In genomic region chr2:225009768-225010167, GRCh38 we compare ENCODE assay signal across 10 cellular contexts. TPM values are rescaled to one million over a fixed set of nuclear protein-coding genes. Genes with fewer than 3 reads are reported as not detected.
DNase-seq lines count a peak whose midpoint lies in the region; ATAC-seq and TF ChIP-seq lines count a peak whose summit lies in the region.
"Had no signal": no experiment of that assay in that cellular context is flagged by ENCODE, and none has a peak within 500 bp of the region (broad histone marks: within the 10 kb centered on the region; RNA-seq: fewer than 3 reads in every experiment).

No MANE protein-coding gene starts in this region.

- no peak overlapping the region for H2AFZ ChIP-seq in SK-N-SH (ENCODE audit: low read depth)

- no peaks in the 10 kb centered on the region for H3K27me3 Mint-ChIP-seq in activated T-cell treated with anti-CD3 and anti-CD28 coated beads, Interleukin-2, amount 50 U/mL, for 72 hours (ENCODE audit: low read depth)
- H3K27me3 Mint-ChIP-seq in immature natural killer cell (ENCODE audit: low read depth in 3 of 3) (no peaks in the 10 kb centered on the region), glutamatergic neuron (ENCODE audit: unreplicated experiment) (no peaks in the 10 kb centered on the region)
- no peaks in the 10 kb centered on the region for H3K27me3 Mint-ChIP-seq in stimulated activated naive B cell treated with anti-CD40 and anti-IgM and Interleukin-4, amounts not matched to agents 10 μg/mL and 1 μg/mL and 100 μg/mL, for 72 hours

- peaks cover 0 to 16% of the 10 kb centered on the region in 2 experiments for H3K4me1 ChIP-seq in SK-N-SH (ENCODE audit: control insufficient read depth in 1 of 2, insufficient read depth in 2 of 2, low read depth in 1 of 2, low read length in 1 of 2)
- H3K4me1 ChIP-seq: Peyer's patch had no signal

- POLR2A ChIA-PET in SK-N-SH (lab: Yijun Ruan, JAX): no interaction called here

- no peak for DNase-seq in activated T-cell treated with anti-CD3 and anti-CD28 coated beads, Interleukin-2, amount 50 U/mL, for 72 hours
- DNase-seq in activated T-cell treated with anti-CD3 and anti-CD28 coated beads for 4 hours: no peak
- no peak for DNase-seq in SK-N-SH
- no peak for DNase-seq in immature natural killer cell
- DNase-seq in stimulated activated naive B cell treated with anti-CD40 and anti-IgM and Interleukin-4, amounts not matched to agents 10 μg/mL and 1 μg/mL and 100 μg/mL, for 72 hours: no peak
- no peak for DNase-seq in glutamatergic neuron
- no peak for DNase-seq in SHP77 treated with DMSO at 0.1 percent for 48 hours (lab: John Stamatoyannopoulos, UW)
- no peak for DNase-seq in NCI-H446 (lab: John Stamatoyannopoulos, UW)
- DNase-seq: Peyer's patch, trophoblast cell had no signal

- peak overlapping the region; percentile 52 for H3K27ac Mint-ChIP-seq in activated T-cell treated with anti-CD3 and anti-CD28 coated beads, Interleukin-2, amount 50 U/mL, for 72 hours
- H3K27ac Mint-ChIP-seq in immature natural killer cell (peak overlapping the region; percentile 49 to 82 (median 72)), glutamatergic neuron (ENCODE audit: unreplicated experiment) (no peak overlapping the region)
- H3K27ac Mint-ChIP-seq in stimulated activated naive B cell treated with anti-CD40 and anti-IgM and Interleukin-4, amounts not matched to agents 10 μg/mL and 1 μg/mL and 100 μg/mL, for 72 hours: peak overlapping the region; percentile 90

- peaks cover 2 to 10% of the 10 kb centered on the region in 2 donors for H3K36me3 Mint-ChIP-seq in activated T-cell treated with anti-CD3 and anti-CD28 coated beads, Interleukin-2, amount 50 U/mL, for 72 hours (ENCODE audit: insufficient read depth in 2 of 2)
- H3K36me3 Mint-ChIP-seq in immature natural killer cell: no peaks in the 10 kb centered on the region
- H3K36me3 Mint-ChIP-seq in stimulated activated naive B cell treated with anti-CD40 and anti-IgM and Interleukin-4, amounts not matched to agents 10 μg/mL and 1 μg/mL and 100 μg/mL, for 72 hours: peaks cover 38 to 60% of the 10 kb centered on the region in 2 donors
- no peaks in the 10 kb centered on the region for H3K36me3 Mint-ChIP-seq in glutamatergic neuron (ENCODE audit: unreplicated experiment)

- no peaks in the 10 kb centered on the region for H3K9me3 Mint-ChIP-seq in activated T-cell treated with anti-CD3 and anti-CD28 coated beads, Interleukin-2, amount 50 U/mL, for 72 hours
- H3K9me3 Mint-ChIP-seq in immature natural killer cell (no peaks in the 10 kb centered on the region), glutamatergic neuron (ENCODE audit: unreplicated experiment) (no peaks in the 10 kb centered on the region)
- peaks cover 0 to 3% of the 10 kb centered on the region in 2 donors for H3K9me3 Mint-ChIP-seq in stimulated activated naive B cell treated with anti-CD40 and anti-IgM and Interleukin-4, amounts not matched to agents 10 μg/mL and 1 μg/mL and 100 μg/mL, for 72 hours

- peaks cover 0 to 3% of the 10 kb centered on the region in 2 experiments for H3K36me3 ChIP-seq in SK-N-SH (replicated peaks in 1 of 2; ENCODE audit: control insufficient read depth in 1 of 2, insufficient read depth in 2 of 2, low read length in 1 of 2)
- H3K36me3 ChIP-seq: Peyer's patch had no signal

- no peaks in the 10 kb centered on the region for H3K9me3 ChIP-seq in SK-N-SH
- H3K9me3 ChIP-seq: Peyer's patch had no signal

- no peak overlapping the region for H3K4me3 ChIP-seq in SK-N-SH (ENCODE audit: low read depth in 2 of 2, low read length in 1 of 2)
- H3K4me3 ChIP-seq: Peyer's patch had no signal

- WGBS in SK-N-SH (ENCODE audit: low lambda C conversion rate): 84% methylated on average over 2 of the region's 2 CpGs

- TF ChIP-seq EP300 in SK-N-SH (IDR thresholded peaks at IDR 0.05; ENCODE audit: borderline replicate concordance in 1 of 2, low read depth in 1 of 2, low read length in 1 of 2): no peak

- H3K27me3 ChIP-seq in SK-N-SH (ENCODE audit: insufficient read depth): no peaks in the 10 kb centered on the region
- H3K27me3 ChIP-seq: Peyer's patch had no signal

- H3K4me1 Mint-ChIP-seq in activated T-cell treated with anti-CD3 and anti-CD28 coated beads, Interleukin-2, amount 50 U/mL, for 72 hours (ENCODE audit: low read depth): peaks cover 98% of the 10 kb centered on the region
- peaks cover 70 to 98% of the 10 kb centered on the region in 2 donors for H3K4me1 Mint-ChIP-seq in immature natural killer cell
- H3K4me1 Mint-ChIP-seq in stimulated activated naive B cell treated with anti-CD40 and anti-IgM and Interleukin-4, amounts not matched to agents 10 μg/mL and 1 μg/mL and 100 μg/mL, for 72 hours: peaks cover 53 to 82% of the 10 kb centered on the region in 2 donors
- H3K4me1 Mint-ChIP-seq in glutamatergic neuron (ENCODE audit: low read depth, unreplicated experiment): peaks cover 4% of the 10 kb centered on the region

- peaks cover 34% of the 10 kb centered on the region for H3F3A ChIP-seq in SK-N-SH (replicated peaks; ENCODE audit: insufficient read depth)

- ATAC-seq in activated T-cell treated with anti-CD3 and anti-CD28 coated beads, Interleukin-2, amount 50 U/mL, for 72 hours (replicated peaks in 1 of 2): no peak
- ATAC-seq in stimulated activated naive B cell treated with anti-CD40 and anti-IgM and Interleukin-4, amounts not matched to agents 10 μg/mL and 1 μg/mL and 100 μg/mL, for 72 hours (replicated peaks): no peak

- H4K20me1 ChIP-seq in SK-N-SH (ENCODE audit: insufficient read depth): no peaks in the 10 kb centered on the region

- TF ChIP-seq RAD21 in SK-N-SH (IDR thresholded peaks at IDR 0.05; ENCODE audit: low read length): no peak

- H3K9ac ChIP-seq in SK-N-SH: peak overlapping the region; percentile 15; the same call in 1 of the 2 replicates

- no peak for TF ChIP-seq CTCF in SK-N-SH (IDR thresholded peaks at IDR 0.05)
- no peak for TF ChIP-seq CTCF in glutamatergic neuron (IDR thresholded peaks at IDR 0.05; ENCODE audit: partially characterized antibody, unreplicated experiment)

- H3K27ac ChIP-seq in SK-N-SH (ENCODE audit: low read depth in 2 of 2, low read length in 1 of 2): peak overlapping the region in 1 of 2 experiments; percentile 95; a peak in 2 of 4 replicates
- H3K27ac ChIP-seq: Peyer's patch had no signal

- H3K9me2 ChIP-seq in SK-N-SH: no peaks in the 10 kb centered on the region

- peak overlapping the region; percentile 20 to 66 for H3K4me3 Mint-ChIP-seq in activated T-cell treated with anti-CD3 and anti-CD28 coated beads, Interleukin-2, amount 50 U/mL, for 72 hours
- H3K4me3 Mint-ChIP-seq in immature natural killer cell (no peak overlapping the region), glutamatergic neuron (ENCODE audit: unreplicated experiment) (no peak overlapping the region)
- H3K4me3 Mint-ChIP-seq in stimulated activated naive B cell treated with anti-CD40 and anti-IgM and Interleukin-4, amounts not matched to agents 10 μg/mL and 1 μg/mL and 100 μg/mL, for 72 hours: peak overlapping the region; percentile 59 to 67

- H3K4me2 ChIP-seq in SK-N-SH: peak overlapping the region; percentile 42

- peaks cover 80% of the 10 kb centered on the region for H3K79me2 ChIP-seq in SK-N-SH (ENCODE audit: insufficient read depth)

- CTCF ChIA-PET in SK-N-SH (lab: Yijun Ruan, JAX): interaction anchor here (0.7 to 9.8 kb wide), 7 partner anchors 8 to 1014 kb away, joined by 3 to 78 read pairs (median 4); no protein-coding TSS in a partner anchor

TF ChIP-seq in SK-N-SH, 30 proteins besides CTCF, POLR2A, EP300 and RAD21 (continues in another document):
- no peak for TF ChIP-seq NFIC (IDR thresholded peaks at IDR 0.05; ENCODE audit: borderline replicate concordance)
- no peak for TF ChIP-seq CHD2 (IDR thresholded peaks at IDR 0.05; ENCODE audit: low read length, partially characterized antibody)
- TF ChIP-seq USF1 (IDR thresholded peaks at IDR 0.05; ENCODE audit: borderline replicate concordance, low read depth): no peak
- no peak for TF ChIP-seq MAX (IDR thresholded peaks at IDR 0.05; ENCODE audit: low read depth)
- no peak for TF ChIP-seq RCOR1 (IDR thresholded peaks at IDR 0.05; ENCODE audit: low read length)
- no peak for TF ChIP-seq ZBTB33 (IDR thresholded peaks at IDR 0.05; ENCODE audit: borderline replicate concordance, low read depth)
- TF ChIP-seq SMC3 (IDR thresholded peaks at IDR 0.05; ENCODE audit: low read depth, low read length): no peak
- TF ChIP-seq TAF1 (IDR thresholded peaks at IDR 0.05; ENCODE audit: borderline replicate concordance, low read depth, low read length): no peak

RNA-seq across cellular contexts. Expression of gene DOCK10, which starts 32.5 kb away (rescaled TPM):
- total RNA-seq in activated T-cell treated with anti-CD3 and anti-CD28 coated beads, Interleukin-2, amount 50 U/mL, for 72 hours: 100 to 1,000 TPM; 179 to 199 TPM
- polyA plus RNA-seq in SK-N-SH (2012; rRNA removed) (20.6 and 24.1 TPM in 2 replicates), immature natural killer cell (10 to 100 TPM; 10.2 to 61.9 (median 22.9) TPM)
- 17.3 and 18.3 TPM in 2 replicates for polyA plus RNA-seq in SK-N-SH (2012; cell fraction: cytosol; rRNA removed)
- 39.5 and 50.7 TPM in 2 replicates for polyA plus RNA-seq in SK-N-SH (2012; cell fraction: nucleus; rRNA removed)
- total RNA-seq in glutamatergic neuron (ENCODE audit: unreplicated experiment): 1.1 TPM

Comparison
In these comparisons a context has a peak if more than half of its experiments do, and no peak if none do; other contexts are left out.
1. H3K4me3 Mint-ChIP-seq: peak in activated T-cell treated with anti-CD3 and anti-CD28 coated beads, Interleukin-2, amount 50 U/mL, for 72 hours (2 of 2) and stimulated activated naive B cell treated with anti-CD40 and anti-IgM and Interleukin-4, amounts not matched to agents 10 μg/mL and 1 μg/mL and 100 μg/mL, for 72 hours (2 of 2); none in immature natural killer cell (0 of 5) and glutamatergic neuron (single experiment).
2. RNA of gene DOCK10, which starts 32.5 kb away (total RNA-seq): 179 to 199 TPM in activated T-cell treated with anti-CD3 and anti-CD28 coated beads, Interleukin-2, amount 50 U/mL, for 72 hours; 1.1 TPM in glutamatergic neuron (single experiment); every median in the first group is over 10 times any median in the second.